In genomic region chr10:60286436-60287023, GRCh38 we compare ENCODE assay signal across 17 cellular contexts.
"Had no signal": no experiment of that assay in that cellular context is flagged by ENCODE, and none has a peak within 500 bp of the region (broad histone marks: within the 10 kb centered on the region; RNA-seq: fewer than 3 reads in every experiment).

No MANE protein-coding gene starts in this region.

- H3K36me3 ChIP-seq: colonic mucosa, SJCRH30, tibial nerve had no signal

- H3K27ac ChIP-seq: colonic mucosa, epithelial cell of prostate, SJCRH30 had no signal

- H3K4me3 Mint-ChIP-seq: activated CD8-positive, alpha-beta memory T cell treated with anti-CD3 and anti-CD28 coated beads, Interleukin-2, amount 10 ng/mL, durations not matched to agents 7 days and 5 days; activated T-cell treated with anti-CD3 and anti-CD28 coated beads, Interleukin-2, amount 50 U/mL, for 24 hours; memory B cell; stimulated activated memory B cell treated with anti-CD40 and anti-IgM and Interleukin-4, amounts not matched to agents 10 μg/mL and 1 μg/mL and 100 μg/mL, for 72 hours had no signal

- H3K27me3 Mint-ChIP-seq: activated T-cell treated with anti-CD3 and anti-CD28 coated beads, Interleukin-2, amount 50 U/mL, for 24 hours; memory B cell; stimulated activated memory B cell treated with anti-CD40 and anti-IgM and Interleukin-4, amounts not matched to agents 10 μg/mL and 1 μg/mL and 100 μg/mL, for 72 hours had no signal

- ATAC-seq: activated CD8-positive, alpha-beta memory T cell treated with anti-CD3 and anti-CD28 coated beads, Interleukin-2, amount 10 ng/mL, durations not matched to agents 7 days and 5 days; activated naive CD4-positive, alpha-beta T cell treated with anti-CD3 and anti-CD28 coated beads, Interleukin-2, amount 50 U/mL, for 72 hours; stimulated activated memory B cell treated with anti-CD40 and anti-IgM and Interleukin-4, amounts not matched to agents 10 μg/mL and 1 μg/mL and 100 μg/mL, for 72 hours had no signal

- H3K36me3 Mint-ChIP-seq: activated CD8-positive, alpha-beta memory T cell treated with anti-CD3 and anti-CD28 coated beads, Interleukin-2, amount 10 ng/mL, durations not matched to agents 7 days and 5 days; activated naive CD4-positive, alpha-beta T cell treated with anti-CD3 and anti-CD28 coated beads, Interleukin-2, amount 50 U/mL, for 72 hours; memory B cell; stimulated activated memory B cell treated with anti-CD40 and anti-IgM and Interleukin-4, amounts not matched to agents 10 μg/mL and 1 μg/mL and 100 μg/mL, for 72 hours had no signal

- H3K27me3 ChIP-seq: colonic mucosa, SJCRH30, tibial nerve had no signal

- H3K4me1 ChIP-seq: colonic mucosa had no signal

- FAIRE-seq: bronchial epithelial cell, islet of Langerhans, small intestine had no signal

- H3K4me3 ChIP-seq: colonic mucosa, SJCRH30, tibial nerve had no signal

- H3K9me3 Mint-ChIP-seq: activated naive CD4-positive, alpha-beta T cell treated with anti-CD3 and anti-CD28 coated beads, Interleukin-2, amount 50 U/mL, for 72 hours; activated T-cell treated with anti-CD3 and anti-CD28 coated beads, Interleukin-2, amount 50 U/mL, for 24 hours; stimulated activated memory B cell treated with anti-CD40 and anti-IgM and Interleukin-4, amounts not matched to agents 10 μg/mL and 1 μg/mL and 100 μg/mL, for 72 hours had no signal

- DNase-seq: activated CD4-positive, alpha-beta T cell treated with anti-CD3 and anti-CD28 coated beads, Interleukin-2, amount 50 U/mL, for 48 hours; activated CD4-positive, CD25-positive, alpha-beta regulatory T cell treated with anti-CD3 and anti-CD28 coated beads, Interleukin-2, amount 50 U/mL, for 72 hours; activated CD8-positive, alpha-beta memory T cell treated with anti-CD3 and anti-CD28 coated beads, Interleukin-2, amount 10 ng/mL, durations not matched to agents 7 days and 5 days; activated effector memory CD4-positive, alpha-beta T cell treated with anti-CD3 and anti-CD28 coated beads, Interleukin-2, amount 50 U/mL, for 16 hours; activated T-cell treated with anti-CD3 and anti-CD28 coated beads, Interleukin-2, amount 50 U/mL, for 24 hours; amygdala; colonic mucosa; effector memory CD4-positive, alpha-beta T cell; SJCRH30; small intestine had no signal

- H3K4me1 Mint-ChIP-seq: activated CD8-positive, alpha-beta memory T cell treated with anti-CD3 and anti-CD28 coated beads, Interleukin-2, amount 10 ng/mL, durations not matched to agents 7 days and 5 days had no signal

- H3K27ac Mint-ChIP-seq: activated CD8-positive, alpha-beta memory T cell treated with anti-CD3 and anti-CD28 coated beads, Interleukin-2, amount 10 ng/mL, durations not matched to agents 7 days and 5 days; activated naive CD4-positive, alpha-beta T cell treated with anti-CD3 and anti-CD28 coated beads, Interleukin-2, amount 50 U/mL, for 72 hours; activated T-cell treated with anti-CD3 and anti-CD28 coated beads, Interleukin-2, amount 50 U/mL, for 24 hours had no signal

- H3K9me3 ChIP-seq: colonic mucosa, SJCRH30, tibial nerve had no signal
